In the genomic region with DNA sequence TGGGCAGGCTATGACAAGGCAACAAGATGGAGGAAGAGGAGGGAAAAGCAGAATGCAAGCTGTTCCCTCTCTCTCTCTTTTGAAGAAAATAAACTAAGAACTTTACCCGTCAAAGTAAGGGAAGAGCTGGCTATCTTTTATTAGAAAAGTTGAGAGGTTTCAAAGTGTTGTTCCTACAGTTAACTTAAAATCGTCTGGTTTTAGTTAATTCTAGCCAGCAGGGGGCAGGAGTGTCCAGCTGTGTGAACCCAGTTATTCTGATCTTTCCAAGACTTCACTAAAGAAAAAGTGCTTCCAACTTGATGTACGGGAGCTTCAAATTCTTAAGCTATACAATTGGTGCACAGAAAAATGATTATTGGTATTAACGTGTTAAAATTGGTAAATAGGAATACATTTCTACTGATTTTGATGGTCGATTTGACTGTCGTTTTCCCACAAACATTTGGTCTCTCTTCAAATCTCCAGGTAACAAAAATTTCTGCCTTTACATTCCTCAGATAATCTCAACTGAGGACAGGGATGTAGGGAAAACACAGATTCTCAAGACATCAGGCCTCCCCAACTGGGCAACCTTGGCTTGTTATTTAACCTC, we compare ENCODE assay signal across 8 cellular contexts. TPM values are rescaled to one million over a fixed set of nuclear protein-coding genes. Genes with fewer than 3 reads are reported as not detected.
A peak's percentile ranks its signal among the peaks of the same experiment; 100 is the strongest.
DNase-seq lines count a peak whose midpoint lies in the region; ATAC-seq and TF ChIP-seq lines count a peak whose summit lies in the region.

No MANE protein-coding gene starts in this region.

- H3K4me1 Mint-ChIP-seq in GM23338: peaks cover 3% of the 10 kb centered on the region; the same call in 2 of the 3 replicates
- H3K4me1 Mint-ChIP-seq in activated naive CD4-positive, alpha-beta T cell treated with anti-CD3 and anti-CD28 coated beads, Interleukin-2, amount 10 ng/mL, durations not matched to agents 7 days and 5 days: peaks cover 21% of the 10 kb centered on the region

- 0 out of 3 replicates have a peak, but pooled peaks cover 3% of the 10 kb centered on the region for H3K36me3 Mint-ChIP-seq in GM23338 (ENCODE audit: low read depth)
- no peaks in the 10 kb centered on the region for H3K36me3 Mint-ChIP-seq in activated naive CD4-positive, alpha-beta T cell treated with anti-CD3 and anti-CD28 coated beads, Interleukin-2, amount 10 ng/mL, durations not matched to agents 7 days and 5 days

- H3K27me3 Mint-ChIP-seq in GM23338 (ENCODE audit: insufficient read depth, low read depth, poor library complexity): peaks cover 25% of the 10 kb centered on the region
- peaks cover 49% of the 10 kb centered on the region for H3K27me3 Mint-ChIP-seq in activated naive CD4-positive, alpha-beta T cell treated with anti-CD3 and anti-CD28 coated beads, Interleukin-2, amount 10 ng/mL, durations not matched to agents 7 days and 5 days

- H3K79me2 ChIP-seq in GM23338 (replicated peaks; ENCODE audit: insufficient read depth): no peaks in the 10 kb centered on the region
- H3K79me2 ChIP-seq in OCI-LY1 (ENCODE audit: insufficient read depth, low read length): no peaks in the 10 kb centered on the region

- H4K20me1 ChIP-seq in GM23338 (replicated peaks; ENCODE audit: insufficient read depth): no peaks in the 10 kb centered on the region
- H4K20me1 ChIP-seq in OCI-LY1 (ENCODE audit: insufficient read depth, low read length): no peaks in the 10 kb centered on the region

- no peak overlapping the region for H3K4me2 ChIP-seq in GM23338
- H3K4me2 ChIP-seq in OCI-LY1 (ENCODE audit: low read length): no peak overlapping the region

- H3K9me3 Mint-ChIP-seq in GM23338: peaks cover 12% of the 10 kb centered on the region
- peaks cover 14% of the 10 kb centered on the region for H3K9me3 Mint-ChIP-seq in activated naive CD4-positive, alpha-beta T cell treated with anti-CD3 and anti-CD28 coated beads, Interleukin-2, amount 10 ng/mL, durations not matched to agents 7 days and 5 days

- TF ChIP-seq CTCF in GM23338 (conservative IDR thresholded peaks at IDR 0.05; ENCODE audit: low read depth in 2 of 2) (peak; percentile 75 to 96), OCI-LY1 (IDR thresholded peaks at IDR 0.05; ENCODE audit: low read length) (peak; percentile 67)

- 0 out of 2 replicates have a peak, but pooled peaks cover 4% of the 10 kb centered on the region for H3K9me3 ChIP-seq in OCI-LY1 (ENCODE audit: low read length)

- H2AFZ ChIP-seq in GM23338: no peak overlapping the region; the same call in 1 of the 2 replicates
- no peak overlapping the region for H2AFZ ChIP-seq in OCI-LY1 (ENCODE audit: low read length)

- no peak overlapping the region for H3K27ac Mint-ChIP-seq in GM23338
- no peak overlapping the region for H3K27ac Mint-ChIP-seq in activated naive CD4-positive, alpha-beta T cell treated with anti-CD3 and anti-CD28 coated beads, Interleukin-2, amount 10 ng/mL, durations not matched to agents 7 days and 5 days

- H3K27ac ChIP-seq in GM23338 (ENCODE audit: low read depth) (no peak overlapping the region), OCI-LY1 (ENCODE audit: low read depth, low read length, poor library complexity, severe bottlenecking) (no peak overlapping the region)

- intact Hi-C loops in head of caudate nucleus (cut with DNase I) (loop anchor here (5.0 to 10.0 kb wide), 2 partner anchors 359 to 637 kb away; no protein-coding TSS in a partner anchor), posterior vena cava (cut with DNase I) (loop anchor here (10.0 kb wide), 2 partner anchors 357 to 367 kb away; no protein-coding TSS in a partner anchor)

- H3K36me3 ChIP-seq in GM23338 (ENCODE audit: insufficient read depth) (no peaks in the 10 kb centered on the region), OCI-LY1 (ENCODE audit: insufficient read depth, low read length) (no peaks in the 10 kb centered on the region; the same call in 1 of the 2 replicates)

- CTCF ChIA-PET in activated naive CD4-positive, alpha-beta T cell treated with anti-CD3 and anti-CD28 coated beads, Interleukin-2, amount 10 ng/mL, durations not matched to agents 7 days and 5 days (lab: Charles Lee): interaction anchor here (0.7 to 5.8 kb wide), 23 partner anchors 8 to 375 kb away, joined by 3 to 129 read pairs (median 4); no protein-coding TSS in a partner anchor

- no peaks in the 10 kb centered on the region for H3K9me2 ChIP-seq in GM23338 (ENCODE audit: insufficient read depth)
- H3K9me2 ChIP-seq in OCI-LY1 (ENCODE audit: low read depth, low read length): no peaks in the 10 kb centered on the region

- H3K4me1 ChIP-seq in GM23338 (ENCODE audit: insufficient read depth): no peaks in the 10 kb centered on the region
- peaks cover 12% of the 10 kb centered on the region for H3K4me1 ChIP-seq in OCI-LY1 (ENCODE audit: insufficient read depth, low read length, severe bottlenecking)

- H3K4me3 Mint-ChIP-seq in GM23338: no peak overlapping the region
- H3K4me3 Mint-ChIP-seq in activated naive CD4-positive, alpha-beta T cell treated with anti-CD3 and anti-CD28 coated beads, Interleukin-2, amount 10 ng/mL, durations not matched to agents 7 days and 5 days: no peak overlapping the region

- H3K4me3 ChIP-seq in GM23338: no peak overlapping the region
- H3K4me3 ChIP-seq in OCI-LY1 (ENCODE audit: low read depth, low read length, poor library complexity, severe bottlenecking): no peak overlapping the region

- H3F3A ChIP-seq in GM23338 (replicated peaks; ENCODE audit: low read depth): peaks cover 3% of the 10 kb centered on the region; the same call in 1 of the 2 replicates
- no peaks in the 10 kb centered on the region for H3F3A ChIP-seq in OCI-LY1 (ENCODE audit: insufficient read depth, low read length)

- ATAC-seq in GM23338 (no peak), GM19328 (IDR thresholded peaks at IDR 0.05; ENCODE audit: unreplicated experiment) (no peak)

- peak; percentile 50 for DNase-seq in COR-L47 (lab: John Stamatoyannopoulos, UW)
- peak; percentile 82 for DNase-seq in GM23338 (ENCODE audit: low spot score)
- DNase-seq in activated naive CD4-positive, alpha-beta T cell treated with anti-CD3 and anti-CD28 coated beads, Interleukin-2, amount 10 ng/mL, durations not matched to agents 7 days and 5 days: peak; percentile 61
- peak; percentile 23 to 91 (median 68) for DNase-seq in head of caudate nucleus
- DNase-seq in renal cortical epithelial cell (ENCODE audit: low read depth): peak; percentile 55
- no peak for DNase-seq in posterior vena cava (ENCODE audit: low spot score)

- no peak overlapping the region for H3K9ac ChIP-seq in OCI-LY1 (ENCODE audit: low read length)

- H3K27me3 ChIP-seq in GM23338 (ENCODE audit: insufficient read depth): peaks cover 47% of the 10 kb centered on the region
- H3K27me3 ChIP-seq in OCI-LY1 (ENCODE audit: insufficient read depth, low read length): no peaks in the 10 kb centered on the region

TF ChIP-seq in GM23338, 12 proteins besides CTCF, POLR2A, EP300 and RAD21:
- TF ChIP-seq STAT1 (IDR thresholded peaks at IDR 0.05; ENCODE audit: unreplicated experiment) (no peak), NANOG (IDR thresholded peaks at IDR 0.05; ENCODE audit: borderline replicate concordance) (no peak), POLR2AphosphoS5 (IDR thresholded peaks at IDR 0.05; ENCODE audit: low read depth) (no peak), CREB1 (CRISPR knock-in tag; IDR thresholded peaks at IDR 0.05; ENCODE audit: low read depth) (no peak), EZH2phosphoT487 (IDR thresholded peaks at IDR 0.05; ENCODE audit: unreplicated experiment) (no peak), ZNF331 (CRISPR knock-in tag; IDR thresholded peaks at IDR 0.05; ENCODE audit: low read depth) (no peak)
- TF ChIP-seq, protein P1, sequence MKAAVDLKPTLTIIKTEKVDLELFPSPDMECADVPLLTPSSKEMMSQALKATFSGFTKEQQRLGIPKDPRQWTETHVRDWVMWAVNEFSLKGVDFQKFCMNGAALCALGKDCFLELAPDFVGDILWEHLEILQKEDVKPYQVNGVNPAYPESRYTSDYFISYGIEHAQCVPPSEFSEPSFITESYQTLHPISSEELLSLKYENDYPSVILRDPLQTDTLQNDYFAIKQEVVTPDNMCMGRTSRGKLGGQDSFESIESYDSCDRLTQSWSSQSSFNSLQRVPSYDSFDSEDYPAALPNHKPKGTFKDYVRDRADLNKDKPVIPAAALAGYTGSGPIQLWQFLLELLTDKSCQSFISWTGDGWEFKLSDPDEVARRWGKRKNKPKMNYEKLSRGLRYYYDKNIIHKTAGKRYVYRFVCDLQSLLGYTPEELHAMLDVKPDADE (IDR thresholded peaks at IDR 0.05): no peak
- TF ChIP-seq, protein P2, sequence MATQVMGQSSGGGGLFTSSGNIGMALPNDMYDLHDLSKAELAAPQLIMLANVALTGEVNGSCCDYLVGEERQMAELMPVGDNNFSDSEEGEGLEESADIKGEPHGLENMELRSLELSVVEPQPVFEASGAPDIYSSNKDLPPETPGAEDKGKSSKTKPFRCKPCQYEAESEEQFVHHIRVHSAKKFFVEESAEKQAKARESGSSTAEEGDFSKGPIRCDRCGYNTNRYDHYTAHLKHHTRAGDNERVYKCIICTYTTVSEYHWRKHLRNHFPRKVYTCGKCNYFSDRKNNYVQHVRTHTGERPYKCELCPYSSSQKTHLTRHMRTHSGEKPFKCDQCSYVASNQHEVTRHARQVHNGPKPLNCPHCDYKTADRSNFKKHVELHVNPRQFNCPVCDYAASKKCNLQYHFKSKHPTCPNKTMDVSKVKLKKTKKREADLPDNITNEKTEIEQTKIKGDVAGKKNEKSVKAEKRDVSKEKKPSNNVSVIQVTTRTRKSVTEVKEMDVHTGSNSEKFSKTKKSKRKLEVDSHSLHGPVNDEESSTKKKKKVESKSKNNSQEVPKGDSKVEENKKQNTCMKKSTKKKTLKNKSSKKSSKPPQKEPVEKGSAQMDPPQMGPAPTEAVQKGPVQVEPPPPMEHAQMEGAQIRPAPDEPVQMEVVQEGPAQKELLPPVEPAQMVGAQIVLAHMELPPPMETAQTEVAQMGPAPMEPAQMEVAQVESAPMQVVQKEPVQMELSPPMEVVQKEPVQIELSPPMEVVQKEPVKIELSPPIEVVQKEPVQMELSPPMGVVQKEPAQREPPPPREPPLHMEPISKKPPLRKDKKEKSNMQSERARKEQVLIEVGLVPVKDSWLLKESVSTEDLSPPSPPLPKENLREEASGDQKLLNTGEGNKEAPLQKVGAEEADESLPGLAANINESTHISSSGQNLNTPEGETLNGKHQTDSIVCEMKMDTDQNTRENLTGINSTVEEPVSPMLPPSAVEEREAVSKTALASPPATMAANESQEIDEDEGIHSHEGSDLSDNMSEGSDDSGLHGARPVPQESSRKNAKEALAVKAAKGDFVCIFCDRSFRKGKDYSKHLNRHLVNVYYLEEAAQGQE (IDR thresholded peaks at IDR 0.05; ENCODE audit: unreplicated experiment): no peak

RNA-seq across cellular contexts. Expression of a gene that starts 28.4 kb away (rescaled TPM):
- 27.3 and 32.2 TPM in 2 replicates for total RNA-seq in GM23338 (2014; rRNA removed; shearing (Covaris generic))
- polyA plus RNA-seq in GM23338 (2016; fragmentation: Nextera tagmentation; extraction: Ambion mirVana): 9.0 and 11.0 TPM in 2 replicates
- 15.6 and 54.0 TPM in 2 replicates for total RNA-seq in renal cortical epithelial cell
- total RNA-seq in posterior vena cava: 10 to 100 TPM; 53.6 to 59.5 TPM
